Comparison of ENCODE assay signal across 9 cellular contexts in the genomic region with DNA sequence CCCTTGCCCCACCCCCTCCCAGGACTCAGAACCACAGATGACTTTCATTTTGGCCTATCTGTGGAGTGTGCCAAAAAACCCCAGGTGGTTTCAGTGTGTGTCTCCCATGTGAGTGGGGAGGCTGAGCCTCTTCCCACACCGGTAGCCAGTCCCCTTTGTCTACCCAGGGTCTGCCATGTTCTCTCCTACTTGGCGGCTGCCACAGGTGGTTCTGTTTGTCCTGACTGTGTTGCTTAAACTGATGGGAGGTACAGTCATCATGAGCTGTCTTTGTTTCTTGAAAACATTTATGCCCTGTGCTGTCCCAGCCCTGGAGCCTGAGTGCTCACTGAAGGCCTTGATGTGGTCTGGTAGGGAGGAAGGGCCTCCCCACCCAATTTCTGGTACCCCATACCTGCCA. TPM values are rescaled to one million over a fixed set of nuclear protein-coding genes. Genes with fewer than 3 reads are reported as not detected.
DNase-seq lines count a peak whose midpoint lies in the region; ATAC-seq and TF ChIP-seq lines count a peak whose summit lies in the region.
"Had no signal": no experiment of that assay in that cellular context is flagged by ENCODE, and none has a peak within 500 bp of the region (broad histone marks: within the 10 kb centered on the region; RNA-seq: fewer than 3 reads in every experiment).

No MANE protein-coding gene starts in this region.

- H3K4me2 ChIP-seq in GM23338: no peak overlapping the region

- H3K9me3 Mint-ChIP-seq in activated T-helper 2 cell treated with anti-CD3 and anti-CD28 coated beads, Interferon-gamma antibody, Interleukin-2, Interleukin-4, amounts not matched to agents 10 μg/mL and 5 μg/mL and 100 μg/mL, durations not matched to agents 14 hours and 24 hours and 36 hours: no peaks in the 10 kb centered on the region
- H3K9me3 Mint-ChIP-seq in GM23338: no peaks in the 10 kb centered on the region

- H2AFZ ChIP-seq in GM23338: no peak overlapping the region

- H3K4me3 ChIP-seq in GM23338: no peak overlapping the region
- H3K4me3 ChIP-seq in prostate gland: no peak overlapping the region

- H3K9me3 ChIP-seq in prostate gland: no peaks in the 10 kb centered on the region

- H3K27ac ChIP-seq in layer of hippocampus (ENCODE audit: low read depth, low read length) (peak overlapping the region; percentile 95), GM23338 (ENCODE audit: low read depth) (no peak overlapping the region), prostate gland (no peak overlapping the region)

- DNase-seq in AG20443 (ENCODE audit: low spot score) (peak; percentile 46), HT1080 (ENCODE audit: low read depth) (peak; percentile 57), GM23338 (ENCODE audit: low spot score) (no peak), prostate gland (ENCODE audit: low spot score) (no peak), SKM-1 treated with dmso at 0.1 percent for 144 hours (lab: John Stamatoyannopoulos, UW; ENCODE audit: unreplicated experiment) (no peak)
- DNase-seq in activated T-helper 2 cell treated with anti-CD3 and anti-CD28 coated beads, Interferon-gamma antibody, Interleukin-2, Interleukin-4, amounts not matched to agents 10 μg/mL and 5 μg/mL and 100 μg/mL, durations not matched to agents 14 hours and 24 hours and 36 hours (ENCODE audit: low spot score): no peak
- DNase-seq: cortex of kidney had no signal

- no peak for TF ChIP-seq POLR2A in prostate gland (IDR thresholded peaks at IDR 0.05)

- TF ChIP-seq CTCF in GM23338 (conservative IDR thresholded peaks at IDR 0.05; ENCODE audit: low read depth in 2 of 2) (no peak), prostate gland (IDR thresholded peaks at IDR 0.05) (no peak)

- H3K27me3 Mint-ChIP-seq in activated T-helper 2 cell treated with anti-CD3 and anti-CD28 coated beads, Interferon-gamma antibody, Interleukin-2, Interleukin-4, amounts not matched to agents 10 μg/mL and 5 μg/mL and 100 μg/mL, durations not matched to agents 14 hours and 24 hours and 36 hours (ENCODE audit: low read depth): no peaks in the 10 kb centered on the region
- H3K27me3 Mint-ChIP-seq in GM23338 (ENCODE audit: insufficient read depth, low read depth, poor library complexity): peaks cover 19% of the 10 kb centered on the region

- peaks cover 35% of the 10 kb centered on the region for H3K4me1 Mint-ChIP-seq in activated T-helper 2 cell treated with anti-CD3 and anti-CD28 coated beads, Interferon-gamma antibody, Interleukin-2, Interleukin-4, amounts not matched to agents 10 μg/mL and 5 μg/mL and 100 μg/mL, durations not matched to agents 14 hours and 24 hours and 36 hours (ENCODE audit: low read depth)
- H3K4me1 Mint-ChIP-seq in GM23338: peaks cover 17% of the 10 kb centered on the region

- H3F3A ChIP-seq in GM23338 (replicated peaks; ENCODE audit: low read depth): no peaks in the 10 kb centered on the region

- H3K4me1 ChIP-seq in GM23338 (ENCODE audit: insufficient read depth) (peaks cover 10% of the 10 kb centered on the region), prostate gland (replicated peaks) (peaks cover 19% of the 10 kb centered on the region)

- H4K20me1 ChIP-seq in GM23338 (replicated peaks; ENCODE audit: insufficient read depth): no peaks in the 10 kb centered on the region; the same call in 1 of the 2 replicates

- WGBS in prostate gland: 74% methylated on average over 2 of the region's 2 CpGs

- no peaks in the 10 kb centered on the region for H3K79me2 ChIP-seq in GM23338 (replicated peaks; ENCODE audit: insufficient read depth)

- no peaks in the 10 kb centered on the region for H3K36me3 ChIP-seq in GM23338 (ENCODE audit: insufficient read depth)
- no peaks in the 10 kb centered on the region for H3K36me3 ChIP-seq in prostate gland

- H3K9me2 ChIP-seq in GM23338 (ENCODE audit: insufficient read depth): no peaks in the 10 kb centered on the region

- peaks cover 43% of the 10 kb centered on the region for H3K36me3 Mint-ChIP-seq in activated T-helper 2 cell treated with anti-CD3 and anti-CD28 coated beads, Interferon-gamma antibody, Interleukin-2, Interleukin-4, amounts not matched to agents 10 μg/mL and 5 μg/mL and 100 μg/mL, durations not matched to agents 14 hours and 24 hours and 36 hours (ENCODE audit: low read depth)
- peaks cover 12% of the 10 kb centered on the region; the same call in 2 of the 3 replicates for H3K36me3 Mint-ChIP-seq in GM23338 (ENCODE audit: low read depth)

- no peak for ATAC-seq in GM23338
- no peak for ATAC-seq in HG03196 (IDR thresholded peaks at IDR 0.05; ENCODE audit: unreplicated experiment)

- intact Hi-C loops in activated T-helper 2 cell treated with anti-CD3 and anti-CD28 coated beads, Interferon-gamma antibody, Interleukin-2, Interleukin-4, amounts not matched to agents 10 μg/mL and 5 μg/mL and 100 μg/mL, durations not matched to agents 14 hours and 24 hours and 36 hours (cut with micrococcal nuclease): no loop called here
- intact Hi-C loops in prostate gland (cut with DNase I): loop anchor here (5.0 kb wide), 1 partner anchor 34 kb away; no protein-coding TSS in a partner anchor

- H3K27me3 ChIP-seq in layer of hippocampus (ENCODE audit: control insufficient read depth, insufficient read depth, low read length) (no peaks in the 10 kb centered on the region), GM23338 (ENCODE audit: insufficient read depth) (no peaks in the 10 kb centered on the region), prostate gland (replicated peaks; ENCODE audit: insufficient read depth) (no peaks in the 10 kb centered on the region)

- H3K27ac Mint-ChIP-seq in activated T-helper 2 cell treated with anti-CD3 and anti-CD28 coated beads, Interferon-gamma antibody, Interleukin-2, Interleukin-4, amounts not matched to agents 10 μg/mL and 5 μg/mL and 100 μg/mL, durations not matched to agents 14 hours and 24 hours and 36 hours: peak overlapping the region; percentile 30
- H3K27ac Mint-ChIP-seq in GM23338: no peak overlapping the region

- H3K4me3 Mint-ChIP-seq in activated T-helper 2 cell treated with anti-CD3 and anti-CD28 coated beads, Interferon-gamma antibody, Interleukin-2, Interleukin-4, amounts not matched to agents 10 μg/mL and 5 μg/mL and 100 μg/mL, durations not matched to agents 14 hours and 24 hours and 36 hours (ENCODE audit: low read depth): no peak overlapping the region
- H3K4me3 Mint-ChIP-seq in GM23338: no peak overlapping the region

TF ChIP-seq in GM23338, 12 proteins besides CTCF, POLR2A, EP300 and RAD21 (continues in another document):
- TF ChIP-seq JUNB (IDR thresholded peaks at IDR 0.05; ENCODE audit: unreplicated experiment) (no peak), CREB1 (CRISPR knock-in tag; IDR thresholded peaks at IDR 0.05; ENCODE audit: low read depth) (no peak), NANOG (IDR thresholded peaks at IDR 0.05; ENCODE audit: borderline replicate concordance) (no peak), EZH2phosphoT487 (IDR thresholded peaks at IDR 0.05; ENCODE audit: unreplicated experiment) (no peak), ZNF331 (CRISPR knock-in tag; IDR thresholded peaks at IDR 0.05; ENCODE audit: low read depth) (no peak), ZNF114 (CRISPR knock-in tag; IDR thresholded peaks at IDR 0.05) (no peak), STAT1 (IDR thresholded peaks at IDR 0.05; ENCODE audit: unreplicated experiment) (no peak)
- TF ChIP-seq, protein P1, sequence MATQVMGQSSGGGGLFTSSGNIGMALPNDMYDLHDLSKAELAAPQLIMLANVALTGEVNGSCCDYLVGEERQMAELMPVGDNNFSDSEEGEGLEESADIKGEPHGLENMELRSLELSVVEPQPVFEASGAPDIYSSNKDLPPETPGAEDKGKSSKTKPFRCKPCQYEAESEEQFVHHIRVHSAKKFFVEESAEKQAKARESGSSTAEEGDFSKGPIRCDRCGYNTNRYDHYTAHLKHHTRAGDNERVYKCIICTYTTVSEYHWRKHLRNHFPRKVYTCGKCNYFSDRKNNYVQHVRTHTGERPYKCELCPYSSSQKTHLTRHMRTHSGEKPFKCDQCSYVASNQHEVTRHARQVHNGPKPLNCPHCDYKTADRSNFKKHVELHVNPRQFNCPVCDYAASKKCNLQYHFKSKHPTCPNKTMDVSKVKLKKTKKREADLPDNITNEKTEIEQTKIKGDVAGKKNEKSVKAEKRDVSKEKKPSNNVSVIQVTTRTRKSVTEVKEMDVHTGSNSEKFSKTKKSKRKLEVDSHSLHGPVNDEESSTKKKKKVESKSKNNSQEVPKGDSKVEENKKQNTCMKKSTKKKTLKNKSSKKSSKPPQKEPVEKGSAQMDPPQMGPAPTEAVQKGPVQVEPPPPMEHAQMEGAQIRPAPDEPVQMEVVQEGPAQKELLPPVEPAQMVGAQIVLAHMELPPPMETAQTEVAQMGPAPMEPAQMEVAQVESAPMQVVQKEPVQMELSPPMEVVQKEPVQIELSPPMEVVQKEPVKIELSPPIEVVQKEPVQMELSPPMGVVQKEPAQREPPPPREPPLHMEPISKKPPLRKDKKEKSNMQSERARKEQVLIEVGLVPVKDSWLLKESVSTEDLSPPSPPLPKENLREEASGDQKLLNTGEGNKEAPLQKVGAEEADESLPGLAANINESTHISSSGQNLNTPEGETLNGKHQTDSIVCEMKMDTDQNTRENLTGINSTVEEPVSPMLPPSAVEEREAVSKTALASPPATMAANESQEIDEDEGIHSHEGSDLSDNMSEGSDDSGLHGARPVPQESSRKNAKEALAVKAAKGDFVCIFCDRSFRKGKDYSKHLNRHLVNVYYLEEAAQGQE (IDR thresholded peaks at IDR 0.05; ENCODE audit: unreplicated experiment): no peak

RNA-seq across cellular contexts. Expression of gene SUSD2, which starts 39.7 kb away (rescaled TPM):
- 0.10 and 0.17 TPM in 2 replicates for total RNA-seq in HT1080 (2014; rRNA removed; shearing (Covaris generic))
- 0.03 TPM in 1 of 2 replicates, not detected in the other for polyA plus RNA-seq in HT1080 (2015; cell fraction: cytosol; rRNA removed)
- 0.03 and 0.20 TPM in 2 replicates for polyA plus RNA-seq in HT1080 (2015; cell fraction: nucleus; rRNA removed)
- total RNA-seq in activated T-helper 2 cell treated with anti-CD3 and anti-CD28 coated beads, Interferon-gamma antibody, Interleukin-2, Interleukin-4, amounts not matched to agents 10 μg/mL and 5 μg/mL and 100 μg/mL, durations not matched to agents 14 hours and 24 hours and 36 hours: 0.32 and 0.64 TPM in 2 replicates
- total RNA-seq in GM23338 (2014; rRNA removed; shearing (Covaris generic)): 2.1 and 2.2 TPM in 2 replicates
- polyA plus RNA-seq in GM23338 (2016; fragmentation: Nextera tagmentation; extraction: Ambion mirVana): 0.68 and 0.74 TPM in 2 replicates
- 1 to 10 TPM; 7.8 to 9.3 TPM for total RNA-seq in prostate gland

Comparison
In these comparisons a context has a peak if more than half of its experiments do, and no peak if none do; other contexts are left out.
1. DNase-seq: peak in AG20443 (single experiment) and HT1080 (single experiment); none in activated T-helper 2 cell treated with anti-CD3 and anti-CD28 coated beads, Interferon-gamma antibody, Interleukin-2, Interleukin-4, amounts not matched to agents 10 μg/mL and 5 μg/mL and 100 μg/mL, durations not matched to agents 14 hours and 24 hours and 36 hours (single experiment), GM23338 (single experiment), prostate gland (single experiment) and SKM-1 treated with dmso at 0.1 percent for 144 hours (single experiment).